Comparison of ENCODE assay signal across 15 cellular contexts in genomic region chr13:48726711-48727110, GRCh38.
DNase-seq lines count a peak whose midpoint lies in the region; ATAC-seq and TF ChIP-seq lines count a peak whose summit lies in the region.
"Had no signal": no experiment of that assay in that cellular context is flagged by ENCODE, and none has a peak within 500 bp of the region (broad histone marks: within the 10 kb centered on the region; RNA-seq: fewer than 3 reads in every experiment).

No MANE protein-coding gene starts in this region.

- ATAC-seq in sciatic nerve (peak; percentile 80), esophagus mucosa (no peak)
- ATAC-seq: Panc1 had no signal

- H4K20me1 ChIP-seq in MM.1S (ENCODE audit: insufficient read depth, low read length): no peaks in the 10 kb centered on the region

- H3K36me3 ChIP-seq in left ventricle myocardium inferior (no peaks in the 10 kb centered on the region), MM.1S (replicated peaks; ENCODE audit: insufficient read depth, low read length) (no peaks in the 10 kb centered on the region)

- H3K4me3 Mint-ChIP-seq in activated T-cell treated with anti-CD3 and anti-CD28 coated beads, Interleukin-2, amount 50 U/mL, for 24 hours: no peak overlapping the region
- H3K4me3 Mint-ChIP-seq: B cell; CD4-positive, alpha-beta memory T cell had no signal

- no peaks in the 10 kb centered on the region for H3K36me3 Mint-ChIP-seq in activated T-cell treated with anti-CD3 and anti-CD28 coated beads, Interleukin-2, amount 50 U/mL, for 24 hours (ENCODE audit: low read depth)
- H3K36me3 Mint-ChIP-seq: CD4-positive, alpha-beta memory T cell had no signal

- intact Hi-C loops in left ventricle myocardium inferior (cut with micrococcal nuclease): no loop called here
- intact Hi-C loops in sciatic nerve (cut with DNase I): no loop called here

- H3K9me2 ChIP-seq in MM.1S (replicated peaks; ENCODE audit: insufficient read depth, low read length): no peaks in the 10 kb centered on the region

- H3K9me3 ChIP-seq in left ventricle myocardium inferior (replicated peaks): no peaks in the 10 kb centered on the region
- no peaks in the 10 kb centered on the region for H3K9me3 ChIP-seq in MM.1S (replicated peaks; ENCODE audit: insufficient read depth, low read length)

- H3K27ac Mint-ChIP-seq in activated T-cell treated with anti-CD3 and anti-CD28 coated beads, Interleukin-2, amount 50 U/mL, for 24 hours: no peak overlapping the region
- H3K27ac Mint-ChIP-seq: B cell; CD4-positive, alpha-beta memory T cell had no signal

- peaks cover 3% of the 10 kb centered on the region for H3K27me3 Mint-ChIP-seq in activated T-cell treated with anti-CD3 and anti-CD28 coated beads, Interleukin-2, amount 50 U/mL, for 24 hours
- H3K27me3 Mint-ChIP-seq: CD4-positive, alpha-beta memory T cell had no signal

- H3K27me3 ChIP-seq in left ventricle myocardium inferior (ENCODE audit: low read depth) (no peaks in the 10 kb centered on the region), MM.1S (replicated peaks; ENCODE audit: insufficient read depth, low read length) (no peaks in the 10 kb centered on the region)

- no peak overlapping the region for H3K9ac ChIP-seq in MM.1S (ENCODE audit: low read length)

- H3K4me2 ChIP-seq in MM.1S (ENCODE audit: low read depth, low read length): no peak overlapping the region

- H3K4me3 ChIP-seq in left ventricle myocardium inferior (no peak overlapping the region), MM.1S (ENCODE audit: low read length) (no peak overlapping the region)

- no peak overlapping the region for H2AFZ ChIP-seq in MM.1S (ENCODE audit: low read length)

- H3K79me2 ChIP-seq in MM.1S (ENCODE audit: low read length): no peaks in the 10 kb centered on the region

- TF ChIP-seq CTCF in left ventricle myocardium inferior (IDR thresholded peaks at IDR 0.05; ENCODE audit: borderline replicate concordance): no peak
- no peak for TF ChIP-seq CTCF in MM.1S (IDR thresholded peaks at IDR 0.05; ENCODE audit: low read length)

- H3K4me1 ChIP-seq in left ventricle myocardium inferior: peaks cover 20% of the 10 kb centered on the region
- H3K4me1 ChIP-seq in MM.1S (ENCODE audit: low read length): no peaks in the 10 kb centered on the region

- peak overlapping the region; percentile 68 for H3K27ac ChIP-seq in left ventricle myocardium inferior (replicated peaks)
- H3K27ac ChIP-seq in MM.1S (ENCODE audit: low read length): no peak overlapping the region

- H3K9me3 Mint-ChIP-seq in activated T-cell treated with anti-CD3 and anti-CD28 coated beads, Interleukin-2, amount 50 U/mL, for 24 hours: peaks cover 8% of the 10 kb centered on the region

- H3K4me1 Mint-ChIP-seq in activated T-cell treated with anti-CD3 and anti-CD28 coated beads, Interleukin-2, amount 50 U/mL, for 24 hours (ENCODE audit: low read depth): peaks cover 10% of the 10 kb centered on the region
- H3K4me1 Mint-ChIP-seq: B cell had no signal

- peak; percentile 60 to 80 for DNase-seq in NCI-H526 (lab: John Stamatoyannopoulos, UW)
- DNase-seq in amniotic epithelial cell (ENCODE audit: low read depth): peak; percentile 27
- DNase-seq in left ventricle myocardium inferior: no peak
- no peak for DNase-seq in sciatic nerve (ENCODE audit: low spot score)
- DNase-seq in activated T-cell treated with anti-CD3 and anti-CD28 coated beads, Interleukin-2, amount 50 U/mL, for 24 hours: no peak
- DNase-seq in MM.1S: no peak
- DNase-seq: CD4-positive, alpha-beta memory T cell; DMS79 treated with DMSO at 0.1 percent for 48 hours; H7; NCI-H2029 treated with DMSO at 0.1 percent for 48 hours; NCI-H226; SHP77 had no signal

- H3F3A ChIP-seq in MM.1S (ENCODE audit: insufficient read depth, low read length): no peaks in the 10 kb centered on the region

Comparison
In these comparisons a context has a peak if more than half of its experiments do, and no peak if none do; other contexts are left out.
1. DNase-seq: peak in NCI-H526 (2 of 2) and amniotic epithelial cell (single experiment); none in left ventricle myocardium inferior (single experiment), sciatic nerve (single experiment), activated T-cell treated with anti-CD3 and anti-CD28 coated beads, Interleukin-2, amount 50 U/mL, for 24 hours (single experiment) and MM.1S (single experiment).